ENCODE assay signal across 11 cellular contexts in genomic region chr2:39512941-39513340, GRCh38.
A peak's percentile ranks its signal among the peaks of the same experiment; 100 is the strongest.
DNase-seq lines count a peak whose midpoint lies in the region; ATAC-seq, FAIRE-seq and TF ChIP-seq lines count a peak whose summit lies in the region.
"Had no signal": no experiment of that assay in that cellular context is flagged by ENCODE, and none has a peak within 500 bp of the region (broad histone marks: within the 10 kb centered on the region; RNA-seq: fewer than 3 reads in every experiment).

No MANE protein-coding gene starts in this region.

- in situ Hi-C loops in GM13977 (cut with MboI; ENCODE audit: low pct_unique_long_range_greater_than_20kb, low sequenced_read_pairs, unreplicated experiment) = no loop called here

- intact Hi-C loops in Right ventricle myocardium inferior (cut with DNase I) = loop anchor here (5.0 to 10.0 kb wide), 3 partner anchors 76 to 212 kb away; partner anchors contain the start of gene MAP4K3
- intact Hi-C loops in colonic mucosa (cut with DNase I) = loop anchor here (5.0 to 10.0 kb wide), 2 partner anchors 78 to 214 kb away; partner anchors contain the start of gene MAP4K3

- no peak for ATAC-seq in Right ventricle myocardium inferior
- ATAC-seq in natural killer cell treated with Interleukin-12 subunit alpha and Interleukin-12 subunit beta and Interleukin-15 and Interleukin-18, amount 100 ng/mL, for 72 hours = no peak

- no peaks in the 10 kb centered on the region for H3K36me3 Mint-ChIP-seq in neural crest cell (ENCODE audit: low read depth)
- no peaks in the 10 kb centered on the region for H3K36me3 Mint-ChIP-seq in natural killer cell treated with Interleukin-12 subunit alpha and Interleukin-12 subunit beta and Interleukin-15 and Interleukin-18, amount 100 ng/mL, for 72 hours

- peaks cover 61% of the 10 kb centered on the region for H3K4me1 Mint-ChIP-seq in neural crest cell
- peaks cover 20 to 26% of the 10 kb centered on the region in 2 donors for H3K4me1 Mint-ChIP-seq in natural killer cell treated with Interleukin-12 subunit alpha and Interleukin-12 subunit beta and Interleukin-15 and Interleukin-18, amount 100 ng/mL, for 72 hours (ENCODE audit: low read depth in 2 of 2)

- peak overlapping the region; percentile 32 for H3K27ac Mint-ChIP-seq in neural crest cell (ENCODE audit: unreplicated experiment)
- H3K27ac Mint-ChIP-seq in natural killer cell treated with Interleukin-12 subunit alpha and Interleukin-12 subunit beta and Interleukin-15 and Interleukin-18, amount 100 ng/mL, for 72 hours = peak overlapping the region in 1 of 2 donors; percentile 32

- DNase-seq in right atrium auricular region (ENCODE audit: low spot score) (no peak), Right ventricle myocardium inferior (ENCODE audit: missing footprints) (no peak), colonic mucosa (no peak), neural crest cell (ENCODE audit: low read depth, low spot score) (no peak), GM13977 (ENCODE audit: low spot score) (no peak), NCI-H2227 (lab: John Stamatoyannopoulos, UW; ENCODE audit: unreplicated experiment) (no peak), small intestine (no peak)
- DNase-seq in natural killer cell treated with Interleukin-12 subunit alpha and Interleukin-12 subunit beta and Interleukin-15 and Interleukin-18, amount 100 ng/mL, for 72 hours (ENCODE audit: low spot score) = no peak

- TF ChIP-seq CTCF in right atrium auricular region (IDR thresholded peaks at IDR 0.05) (no peak), colonic mucosa (IDR thresholded peaks at IDR 0.05) (no peak), neural crest cell (conservative IDR thresholded peaks at IDR 0.05) (no peak), GM13977 (IDR thresholded peaks at IDR 0.05; ENCODE audit: extremely low read depth, insufficient read depth, missing control alignments) (no peak)

- no peak for FAIRE-seq in small intestine (lab: Jason Lieb, UNC)
- FAIRE-seq: colon had no signal

- 83 to 89% (median 87%) methylated on average over 6 of the region's 6 CpGs for WGBS in small intestine, 3 donors

- H3K9me3 ChIP-seq in right atrium auricular region (no peaks in the 10 kb centered on the region), colonic mucosa (no peaks in the 10 kb centered on the region), small intestine (ENCODE audit: control insufficient read depth, low read depth) (no peaks in the 10 kb centered on the region)

- no peaks in the 10 kb centered on the region for H3K27me3 ChIP-seq in right atrium auricular region
- no peaks in the 10 kb centered on the region for H3K27me3 ChIP-seq in colonic mucosa
- no peaks in the 10 kb centered on the region for H3K27me3 ChIP-seq in small intestine (ENCODE audit: control insufficient read depth in 2 of 2, insufficient read depth in 2 of 2, low read length in 2 of 2)
- H3K27me3 ChIP-seq: foreskin keratinocyte had no signal

- H3K4me3 ChIP-seq in right atrium auricular region (no peak overlapping the region), colonic mucosa (no peak overlapping the region), small intestine (ENCODE audit: low read depth in 1 of 2, low read length in 2 of 2) (no peak overlapping the region)

- no peaks in the 10 kb centered on the region for H3K9me3 Mint-ChIP-seq in neural crest cell
- no peaks in the 10 kb centered on the region for H3K9me3 Mint-ChIP-seq in natural killer cell treated with Interleukin-12 subunit alpha and Interleukin-12 subunit beta and Interleukin-15 and Interleukin-18, amount 100 ng/mL, for 72 hours

- H3K36me3 ChIP-seq in right atrium auricular region = no peaks in the 10 kb centered on the region
- H3K36me3 ChIP-seq in colonic mucosa = no peaks in the 10 kb centered on the region
- H3K36me3 ChIP-seq in small intestine (ENCODE audit: control insufficient read depth in 2 of 2, insufficient read depth in 2 of 2, low read length in 2 of 2) = no peaks in the 10 kb centered on the region

- H3K4me3 Mint-ChIP-seq in neural crest cell = peak overlapping the region; percentile 0
- no peak overlapping the region for H3K4me3 Mint-ChIP-seq in natural killer cell treated with Interleukin-12 subunit alpha and Interleukin-12 subunit beta and Interleukin-15 and Interleukin-18, amount 100 ng/mL, for 72 hours

- H3K4me1 ChIP-seq in right atrium auricular region = peaks cover 2 to 90% of the 10 kb centered on the region in 2 donors
- H3K4me1 ChIP-seq in colonic mucosa = no peaks in the 10 kb centered on the region
- peaks cover 14 to 20% of the 10 kb centered on the region in 2 donors for H3K4me1 ChIP-seq in small intestine (ENCODE audit: control insufficient read depth in 2 of 2, insufficient read depth in 1 of 2, low read depth in 1 of 2, low read length in 1 of 2)

- H3K27ac ChIP-seq in right atrium auricular region = peak overlapping the region; percentile 66 to 86
- H3K27ac ChIP-seq in colonic mucosa = peak overlapping the region; percentile 11
- peak overlapping the region in 1 of 2 donors; percentile 64 for H3K27ac ChIP-seq in small intestine (ENCODE audit: low read depth in 1 of 2, low read length in 1 of 2)
- H3K27ac ChIP-seq: C4-2B, foreskin keratinocyte had no signal

- no peaks in the 10 kb centered on the region for H3K27me3 Mint-ChIP-seq in neural crest cell (ENCODE audit: low read depth)
- peaks cover 0 to 7% of the 10 kb centered on the region in 2 donors for H3K27me3 Mint-ChIP-seq in natural killer cell treated with Interleukin-12 subunit alpha and Interleukin-12 subunit beta and Interleukin-15 and Interleukin-18, amount 100 ng/mL, for 72 hours

- no peak overlapping the region for H3K9ac ChIP-seq in colonic mucosa (ENCODE audit: low read depth in 2 of 2, low read length in 2 of 2)
